ENCODE assay signal across 33 cellular contexts in the genomic region with DNA sequence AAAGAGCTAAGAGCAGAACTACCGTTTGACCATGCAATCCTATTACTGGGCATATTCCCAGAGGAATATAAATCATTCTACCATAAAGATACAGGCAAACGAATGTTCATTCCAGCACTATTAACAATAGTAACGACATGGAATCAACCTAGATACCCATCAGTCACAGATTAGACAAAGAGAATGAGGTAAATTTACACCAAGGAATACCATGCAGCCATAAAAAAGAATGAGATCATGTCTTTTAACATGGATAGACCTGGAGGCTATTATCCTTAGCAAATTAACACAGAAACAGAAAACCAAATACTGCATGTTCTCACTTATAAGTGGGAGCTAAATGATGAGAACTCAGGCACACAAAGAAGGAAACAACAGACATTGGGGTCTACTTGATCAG.
"Had no signal": no experiment of that assay in that cellular context is flagged by ENCODE, and none has a peak within 500 bp of the region (broad histone marks: within the 10 kb centered on the region; RNA-seq: fewer than 3 reads in every experiment).

No MANE protein-coding gene starts in this region.

- FAIRE-seq: astrocyte, bronchial epithelial cell had no signal

- H3K27me3 ChIP-seq: adrenal gland, ascending aorta, body of pancreas, brain microvascular endothelial cell, breast epithelium, cardiac muscle cell had no signal

- ATAC-seq: activated naive CD4-positive, alpha-beta T cell treated with anti-CD3 and anti-CD28 coated beads, Interleukin-2, amount 50 U/mL, for 72 hours; activated naive CD8-positive, alpha-beta T cell treated with anti-CD3 and anti-CD28 coated beads, Interleukin-2, amount 50 U/mL, for 24 hours; activated T-cell treated with anti-CD3 and anti-CD28 coated beads, Interleukin-2, amount 50 U/mL, for 4 hours; activated T-cell treated with anti-CD3 and anti-CD28 coated beads, Interleukin-2, amount 50 U/mL, for 72 hours; activated T-helper 17 cell treated with anti-CD3 and anti-CD28 coated beads, Interleukin-2, amount 50 U/mL, for 72 hours; body of pancreas had no signal

- DNase-seq: activated effector memory CD4-positive, alpha-beta T cell treated with anti-CD3 and anti-CD28 coated beads, Interleukin-2, amount 50 U/mL, for 16 hours; activated effector memory CD4-positive, alpha-beta T cell treated with Interleukin-2 at 50 U/mL for 16 hours; activated gamma-delta T cell; activated gamma-delta T cell treated with Interleukin-2 at 50 U/mL for 16 hours; activated naive CD4-positive, alpha-beta T cell treated with anti-CD3 and anti-CD28 coated beads for 36 hours; activated naive CD4-positive, alpha-beta T cell treated with anti-CD3 and anti-CD28 coated beads, Interleukin-2, amount 10 ng/mL, durations not matched to agents 7 days and 5 days; activated naive CD4-positive, alpha-beta T cell treated with anti-CD3 and anti-CD28 coated beads, Interleukin-2, amount 50 U/mL, for 16 hours; activated naive CD4-positive, alpha-beta T cell treated with Interleukin-2 at 50 U/mL for 16 hours; activated naive CD8-positive, alpha-beta T cell treated with anti-CD3 and anti-CD28 coated beads for 36 hours; activated naive CD8-positive, alpha-beta T cell treated with anti-CD3 and anti-CD28 coated beads, Interleukin-2, amount 10 ng/mL, durations not matched to agents 7 days and 5 days; activated naive CD8-positive, alpha-beta T cell treated with anti-CD3 and anti-CD28 coated beads, Interleukin-2, amount 50 U/mL, for 24 hours; activated T-cell treated with anti-CD3 and anti-CD28 coated beads, Interleukin-2, amount 50 U/mL, for 1 hour; activated T-cell treated with anti-CD3 and anti-CD28 coated beads, Interleukin-2, amount 50 U/mL, for 24 hours; activated T-cell treated with anti-CD3 and anti-CD28 coated beads, Interleukin-2, amount 50 U/mL, for 4 hours; activated T-cell treated with anti-CD3 and anti-CD28 coated beads, Interleukin-2, amount 50 U/mL, for 48 hours; activated T-cell treated with anti-CD3 and anti-CD28 coated beads, Interleukin-2, amount 50 U/mL, for 72 hours; adrenal gland; amniotic stem cell; amygdala; anterior cingulate cortex; aorta; body of pancreas; brain microvascular endothelial cell; caudate nucleus; central memory CD4-positive, alpha-beta T cell; cerebellar nuclear complex had no signal

- H3K4me3 ChIP-seq: adrenal gland, ascending aorta, body of pancreas, breast epithelium, cardiac muscle cell had no signal

- H3K36me3 ChIP-seq: adrenal gland, ascending aorta, brain microvascular endothelial cell, breast epithelium, cardiac muscle cell had no signal

- H3K4me1 ChIP-seq: adrenal gland, ascending aorta, body of pancreas, breast epithelium had no signal

- H3K27ac ChIP-seq: adrenal gland, ascending aorta, body of pancreas, brain microvascular endothelial cell, breast epithelium, cardiac muscle cell had no signal

- H3K9me3 ChIP-seq: adrenal gland, ascending aorta, body of pancreas, breast epithelium had no signal
